ENCODE assay signal across 18 cellular contexts in genomic region chr16:51522902-51523301, GRCh38.
A peak's percentile ranks its signal among the peaks of the same experiment; 100 is the strongest.
DNase-seq lines count a peak whose midpoint lies in the region; ATAC-seq, FAIRE-seq and TF ChIP-seq lines count a peak whose summit lies in the region.
"Had no signal": no experiment of that assay in that cellular context is flagged by ENCODE, and none has a peak within 500 bp of the region (broad histone marks: within the 10 kb centered on the region; RNA-seq: fewer than 3 reads in every experiment).

No MANE protein-coding gene starts in this region.

- H3K36me3 ChIP-seq in liver (ENCODE audit: control insufficient read depth in 4 of 4, insufficient read depth in 3 of 4, low read depth in 1 of 4, low read length in 3 of 4) (no peaks in the 10 kb centered on the region), HepG2 (replicated peaks in 1 of 2; ENCODE audit: control insufficient read depth in 1 of 2, insufficient read depth in 2 of 2, low read length in 2 of 2) (no peaks in the 10 kb centered on the region), body of pancreas (replicated peaks in 1 of 2; ENCODE audit: insufficient read depth in 1 of 2, low read depth in 2 of 2) (no peaks in the 10 kb centered on the region), neural progenitor cell (no peaks in the 10 kb centered on the region)

- intact Hi-C loops in HepG2 (cut with micrococcal nuclease; ENCODE audit: unreplicated experiment) = no loop called here
- intact Hi-C loops in body of pancreas (cut with DNase I) = no loop called here

- peaks cover 3% of the 10 kb centered on the region for H3K27me3 Mint-ChIP-seq in neural progenitor cell (ENCODE audit: insufficient read depth, low read depth)
- H3K27me3 Mint-ChIP-seq in activated CD4-positive, alpha-beta T cell treated with anti-CD3 and anti-CD28 coated beads, Interleukin-2, amount 10 ng/mL, durations not matched to agents 7 days and 5 days = no peaks in the 10 kb centered on the region
- H3K27me3 Mint-ChIP-seq: CD4-positive, alpha-beta memory T cell had no signal

- no peak overlapping the region for H3K9ac ChIP-seq in liver (ENCODE audit: low read depth in 1 of 2, low read length in 2 of 2)
- no peak overlapping the region for H3K9ac ChIP-seq in HepG2 (ENCODE audit: insufficient read depth, low read depth, low read length)
- H3K9ac ChIP-seq in neural progenitor cell = no peak overlapping the region

- in situ Hi-C loops in HepG2 (cut with HindIII; ENCODE audit: extremely low pct_ligation_motif_present, low pct_unique_long_range_greater_than_20kb) = no loop called here

- ATAC-seq in HepG2 = no peak
- ATAC-seq in body of pancreas = peak; percentile 66
- ATAC-seq in GM19397 (IDR thresholded peaks at IDR 0.05; ENCODE audit: unreplicated experiment) = no peak
- ATAC-seq: GM23338, HCT116 had no signal

- no peaks in the 10 kb centered on the region for H3K36me3 Mint-ChIP-seq in neural progenitor cell
- H3K36me3 Mint-ChIP-seq in activated CD4-positive, alpha-beta T cell treated with anti-CD3 and anti-CD28 coated beads, Interleukin-2, amount 10 ng/mL, durations not matched to agents 7 days and 5 days (ENCODE audit: low read depth) = no peaks in the 10 kb centered on the region
- H3K36me3 Mint-ChIP-seq: CD4-positive, alpha-beta memory T cell had no signal

- H3K9me3 ChIP-seq in liver (ENCODE audit: control insufficient read depth in 4 of 4, low read length in 3 of 4) (no peaks in the 10 kb centered on the region), HepG2 (ENCODE audit: low read length) (peaks cover 7% of the 10 kb centered on the region; the same call in 1 of the 2 replicates), body of pancreas (no peaks in the 10 kb centered on the region), neural progenitor cell (ENCODE audit: low read depth) (peaks cover 9% of the 10 kb centered on the region)

- TF ChIP-seq POLR2A in HepG2 (IDR thresholded peaks at IDR 0.05; ENCODE audit: insufficient read depth in 1 of 2, low read depth in 2 of 2, low read length in 2 of 2) = no peak
- no peak for TF ChIP-seq POLR2A in body of pancreas (IDR thresholded peaks at IDR 0.05)

- TF ChIP-seq CTCF in liver (IDR thresholded peaks at IDR 0.05; ENCODE audit: low read depth, low read length, missing input control) = no peak
- no peak for TF ChIP-seq CTCF in HepG2 (CRISPR knock-in tag; IDR thresholded peaks at IDR 0.05)
- no peak for TF ChIP-seq CTCF in body of pancreas (IDR thresholded peaks at IDR 0.05)
- no peak for TF ChIP-seq CTCF in neural progenitor cell (IDR thresholded peaks at IDR 0.05)

- peaks cover 27% of the 10 kb centered on the region for H3K9me3 Mint-ChIP-seq in neural progenitor cell
- H3K9me3 Mint-ChIP-seq in activated CD4-positive, alpha-beta T cell treated with anti-CD3 and anti-CD28 coated beads, Interleukin-2, amount 10 ng/mL, durations not matched to agents 7 days and 5 days = peaks cover 6% of the 10 kb centered on the region

- DNase-seq in HepG2 (ENCODE audit: low spot score) = no peak
- peak in 3 of 4 donors; percentile 18 to 39 (median 30) for DNase-seq in body of pancreas
- no peak for DNase-seq in neural progenitor cell (ENCODE audit: low spot score)
- no peak for DNase-seq in D341Med (ENCODE audit: low spot score)
- DNase-seq in activated CD4-positive, alpha-beta T cell treated with anti-CD3 and anti-CD28 coated beads, Interleukin-2, amount 10 ng/mL, durations not matched to agents 7 days and 5 days = no peak
- DNase-seq: C1 segment of cervical spinal cord; Calu3; CD4-positive, alpha-beta memory T cell; COR-L47; DMS153; DND-41; H9 had no signal

- H3K4me1 ChIP-seq in liver (ENCODE audit: control insufficient read depth in 4 of 4, insufficient read depth in 4 of 4, low read length in 3 of 4) (peaks cover 4 to 25% (median 15%) of the 10 kb centered on the region in 4 donors), HepG2 (ENCODE audit: insufficient read depth, low read length) (no peaks in the 10 kb centered on the region), body of pancreas (peaks cover 25% of the 10 kb centered on the region), neural progenitor cell (peaks cover 42% of the 10 kb centered on the region)

- no TSS peak for BruUV-seq in HepG2 (replicated peaks; lab: Mats Ljungman, UMichigan)

- peaks cover 41% of the 10 kb centered on the region for H3F3A ChIP-seq in neural progenitor cell (ENCODE audit: low read depth)

- H3K4me3 ChIP-seq in liver (ENCODE audit: low read depth in 1 of 3, low read length in 3 of 3) (no peak overlapping the region), HepG2 (replicated peaks in 1 of 3; ENCODE audit: insufficient read depth in 1 of 3, low read depth in 2 of 3, low read length in 3 of 3) (no peak overlapping the region), body of pancreas (no peak overlapping the region), neural progenitor cell (no peak overlapping the region)
- H3K4me3 ChIP-seq: GM23338 had no signal

- no peak overlapping the region for H3K4me2 ChIP-seq in HepG2 (ENCODE audit: low read depth, low read length)
- no peak overlapping the region for H3K4me2 ChIP-seq in neural progenitor cell
- H3K4me2 ChIP-seq: GM23338 had no signal

- POLR2A ChIA-PET in HepG2 (lab: Yijun Ruan, JAX) = no interaction called here
- POLR2A ChIA-PET in activated CD4-positive, alpha-beta T cell treated with anti-CD3 and anti-CD28 coated beads, Interleukin-2, amount 10 ng/mL, durations not matched to agents 7 days and 5 days (lab: Charles Lee) = no interaction called here

- H2AFZ ChIP-seq in HepG2 (ENCODE audit: low read length) (no peak overlapping the region), neural progenitor cell (replicated peaks) (no peak overlapping the region)
- H2AFZ ChIP-seq: GM23338 had no signal

- TF ChIP-seq RAD21 in liver (IDR thresholded peaks at IDR 0.05) (peak; percentile 54 to 63), HepG2 (CRISPR knock-in tag; IDR thresholded peaks at IDR 0.05) (no peak)

- CTCF ChIA-PET in HepG2 (lab: Yijun Ruan, JAX; ENCODE audit: low intra/inter-chr PET ratio, low total read pairs) = no interaction called here
- CTCF ChIA-PET in activated CD4-positive, alpha-beta T cell treated with anti-CD3 and anti-CD28 coated beads, Interleukin-2, amount 10 ng/mL, durations not matched to agents 7 days and 5 days (lab: Charles Lee) = no interaction called here

- TF ChIP-seq EP300 in HepG2 (IDR thresholded peaks at IDR 0.05; ENCODE audit: low read depth in 2 of 2, low read length in 2 of 2) (no peak), HepG2 (CRISPR knock-in tag; IDR thresholded peaks at IDR 0.05; ENCODE audit: borderline replicate concordance) (no peak)

- H4K20me1 ChIP-seq in HepG2 (ENCODE audit: insufficient read depth, low read length) (no peaks in the 10 kb centered on the region), neural progenitor cell (ENCODE audit: low read depth) (no peaks in the 10 kb centered on the region)

- no peaks in the 10 kb centered on the region for H3K27me3 ChIP-seq in liver (ENCODE audit: control insufficient read depth in 4 of 4, insufficient read depth in 4 of 4, low read length in 3 of 4)
- H3K27me3 ChIP-seq in HepG2 (ENCODE audit: control insufficient read depth in 1 of 2, insufficient read depth in 2 of 2, low read length in 2 of 2) = no peaks in the 10 kb centered on the region; a peak in 1 of 5 replicates
- no peaks in the 10 kb centered on the region for H3K27me3 ChIP-seq in body of pancreas
- no peaks in the 10 kb centered on the region for H3K27me3 ChIP-seq in neural progenitor cell

- no peak overlapping the region for H3K4me3 Mint-ChIP-seq in neural progenitor cell
- H3K4me3 Mint-ChIP-seq in activated CD4-positive, alpha-beta T cell treated with anti-CD3 and anti-CD28 coated beads, Interleukin-2, amount 10 ng/mL, durations not matched to agents 7 days and 5 days = no peak overlapping the region
- H3K4me3 Mint-ChIP-seq: CD4-positive, alpha-beta memory T cell; GM23338; H9 had no signal

- H3K79me2 ChIP-seq in HepG2 (ENCODE audit: insufficient read depth, low read length) (no peaks in the 10 kb centered on the region), neural progenitor cell (ENCODE audit: low read depth) (no peaks in the 10 kb centered on the region)

- FAIRE-seq in HepG2 (lab: Jason Lieb, UNC) = no peak
- FAIRE-seq: G401.6, GM12892 had no signal

- H3K4me1 Mint-ChIP-seq in neural progenitor cell = peaks cover 12% of the 10 kb centered on the region
- no peaks in the 10 kb centered on the region for H3K4me1 Mint-ChIP-seq in activated CD4-positive, alpha-beta T cell treated with anti-CD3 and anti-CD28 coated beads, Interleukin-2, amount 10 ng/mL, durations not matched to agents 7 days and 5 days
- H3K4me1 Mint-ChIP-seq: CD4-positive, alpha-beta memory T cell had no signal

- peak overlapping the region; percentile 87 to 89 for H3K27ac ChIP-seq in liver (ENCODE audit: low read depth in 1 of 2, low read length in 2 of 2)
- H3K27ac ChIP-seq in HepG2 (ENCODE audit: extremely low read length, insufficient read depth, low read length) = no peak overlapping the region
- H3K27ac ChIP-seq in body of pancreas = no peak overlapping the region
- H3K27ac ChIP-seq in neural progenitor cell = peak overlapping the region; percentile 26

- no peak overlapping the region for H3K27ac Mint-ChIP-seq in neural progenitor cell
- no peak overlapping the region for H3K27ac Mint-ChIP-seq in activated CD4-positive, alpha-beta T cell treated with anti-CD3 and anti-CD28 coated beads, Interleukin-2, amount 10 ng/mL, durations not matched to agents 7 days and 5 days
- H3K27ac Mint-ChIP-seq: CD4-positive, alpha-beta memory T cell; GM23338; H9 had no signal

TF ChIP-seq in liver, 16 proteins besides CTCF, POLR2A, EP300 and RAD21 (continues in another document):
- peak; percentile 81 for TF ChIP-seq MAX (IDR thresholded peaks at IDR 0.05)
- peak in 1 of 2 donors; percentile 75 for TF ChIP-seq EGR1 (IDR thresholded peaks at IDR 0.05; ENCODE audit: low read depth in 2 of 2)
- no peak for TF ChIP-seq TAF1 (conservative IDR thresholded peaks at IDR 0.05)
- peak; percentile 94 for TF ChIP-seq FOXA2 (IDR thresholded peaks at IDR 0.05)
- TF ChIP-seq NR2F2 (IDR thresholded peaks at IDR 0.05) = peak; percentile 16
- TF ChIP-seq YY1 (IDR thresholded peaks at IDR 0.05) = peak; percentile 70

TF ChIP-seq in HepG2, 621 proteins besides CTCF, POLR2A, EP300 and RAD21 (continues in another document):
- no peak for TF ChIP-seq KLF15 (CRISPR knock-in tag; IDR thresholded peaks at IDR 0.05; ENCODE audit: borderline replicate concordance)
- TF ChIP-seq ZBTB42 (CRISPR knock-in tag; IDR thresholded peaks at IDR 0.05) = no peak

Comparison
In these comparisons a context has a peak if more than half of its experiments do, and no peak if none do; other contexts are left out.
1. H3K27ac ChIP-seq: peak in liver (2 of 2) and neural progenitor cell (single experiment); none in HepG2 (single experiment) and body of pancreas (0 of 4).
2. DNase-seq: peak in body of pancreas (3 of 4); none in HepG2 (single experiment), neural progenitor cell (single experiment), D341Med (single experiment) and activated CD4-positive, alpha-beta T cell treated with anti-CD3 and anti-CD28 coated beads, Interleukin-2, amount 10 ng/mL, durations not matched to agents 7 days and 5 days (single experiment).